ENCODE assay signal across 10 cellular contexts in genomic region chr20:32764000-32764960, GRCh38. TPM values are rescaled to one million over a fixed set of nuclear protein-coding genes. Genes with fewer than 3 reads are reported as not detected.
A peak's percentile ranks its signal among the peaks of the same experiment; 100 is the strongest.
DNase-seq lines count a peak whose midpoint lies in the region; ATAC-seq and TF ChIP-seq lines count a peak whose summit lies in the region.
"Had no signal": no experiment of that assay in that cellular context is flagged by ENCODE, and none has a peak within 500 bp of the region (broad histone marks: within the 10 kb centered on the region; RNA-seq: fewer than 3 reads in every experiment).

No MANE protein-coding gene starts in this region.

- peak overlapping the region; percentile 100 for H3K4me3 Mint-ChIP-seq in Caco-2 (ENCODE audit: unreplicated experiment)
- peak overlapping the region; percentile 93 to 97 (median 95) for H3K4me3 Mint-ChIP-seq in brain
- peak overlapping the region; percentile 70 for H3K4me3 Mint-ChIP-seq in natural killer cell

- no peak for ATAC-seq in natural killer cell
- ATAC-seq in HG02852 (IDR thresholded peaks at IDR 0.05; ENCODE audit: unreplicated experiment): no peak
- ATAC-seq: activated CD4-positive, CD25-positive, alpha-beta regulatory T cell treated with anti-CD3 and anti-CD28 coated beads, Interleukin-2, amount 50 U/mL, for 24 hours had no signal

- H3K4me1 ChIP-seq in Caco-2: peaks cover 25% of the 10 kb centered on the region

- no peaks in the 10 kb centered on the region for H3K36me3 ChIP-seq in Caco-2 (ENCODE audit: control insufficient read depth, insufficient read depth, low read length)
- H3K36me3 ChIP-seq: tibial artery had no signal

- no peaks in the 10 kb centered on the region for H3K27me3 Mint-ChIP-seq in Caco-2 (ENCODE audit: insufficient read depth, unreplicated experiment)
- peaks cover 5% of the 10 kb centered on the region for H3K27me3 Mint-ChIP-seq in brain
- H3K27me3 Mint-ChIP-seq in natural killer cell (ENCODE audit: low read depth in 2 of 2): peaks cover 0 to 2% of the 10 kb centered on the region in 2 donors

- TF ChIP-seq CTCF in Caco-2 (IDR thresholded peaks at IDR 0.05; ENCODE audit: insufficient read depth in 1 of 2, low read depth in 1 of 2, low read length in 1 of 2, severe bottlenecking in 1 of 2, unreplicated experiment in 1 of 2): no peak
- no peak for TF ChIP-seq CTCF in HFF-Myc (IDR thresholded peaks at IDR 0.05; ENCODE audit: low read depth, low read length, missing control alignments)
- no peak for TF ChIP-seq CTCF in brain (conservative IDR thresholded peaks at IDR 0.05)
- TF ChIP-seq CTCF in natural killer cell (IDR thresholded peaks at IDR 0.05): no peak
- no peak for TF ChIP-seq CTCF in GM20000 (IDR thresholded peaks at IDR 0.05; ENCODE audit: extremely low read depth, missing control alignments)

- H3K9me3 ChIP-seq in Caco-2: no peaks in the 10 kb centered on the region
- H3K9me3 ChIP-seq: tibial artery had no signal

- H3K4me1 Mint-ChIP-seq in Caco-2 (ENCODE audit: low read depth, unreplicated experiment): peaks cover 41% of the 10 kb centered on the region
- peaks cover 21% of the 10 kb centered on the region for H3K4me1 Mint-ChIP-seq in brain
- H3K4me1 Mint-ChIP-seq in natural killer cell: peaks cover 7 to 20% of the 10 kb centered on the region in 2 donors

- no peaks in the 10 kb centered on the region for H3K9me3 Mint-ChIP-seq in Caco-2 (ENCODE audit: unreplicated experiment)
- no peaks in the 10 kb centered on the region for H3K9me3 Mint-ChIP-seq in brain
- H3K9me3 Mint-ChIP-seq in natural killer cell: no peaks in the 10 kb centered on the region

- H3K36me3 Mint-ChIP-seq in Caco-2 (ENCODE audit: insufficient read depth, unreplicated experiment) (peaks cover 62% of the 10 kb centered on the region), brain (no peaks in the 10 kb centered on the region), natural killer cell (no peaks in the 10 kb centered on the region)

- intact Hi-C loops in Caco-2 (cut with micrococcal nuclease; ENCODE audit: unreplicated experiment): loop anchor here (1.0 to 5.0 kb wide), 2 partner anchors 14 to 77 kb away; no protein-coding TSS in a partner anchor
- intact Hi-C loops in natural killer cell (cut with micrococcal nuclease): loop anchor here (2.0 kb wide), 1 partner anchor 21 kb away; the partner anchor contains the start of gene COMMD7

- H3K27ac Mint-ChIP-seq in Caco-2 (ENCODE audit: unreplicated experiment): peak overlapping the region; percentile 93
- H3K27ac Mint-ChIP-seq in brain: peak overlapping the region; percentile 12 to 74 (median 30)
- H3K27ac Mint-ChIP-seq in natural killer cell: no peak overlapping the region

- H3K4me3 ChIP-seq in Caco-2 (ENCODE audit: low read depth, low read length) (peak overlapping the region; percentile 87), HFF-Myc (replicated peaks; ENCODE audit: low read depth, low read length) (peak overlapping the region; percentile 59)

- DNase-seq in Caco-2: no peak
- no peak for DNase-seq in HFF-Myc (ENCODE audit: extremely low read depth, low read depth)
- DNase-seq in natural killer cell: no peak
- no peak for DNase-seq in effector CD4-positive, alpha-beta T cell
- no peak for DNase-seq in GM20000 (ENCODE audit: low spot score)
- DNase-seq: stimulated activated CD4-positive, alpha-beta T cell treated with anti-CD3 and anti-CD28 coated beads, Interleukin-2, amount 100 ng/mL, for 48 hours; tibial artery had no signal

- CTCF ChIA-PET in Caco-2 (lab: Charles Lee): interaction anchor here (0.5 to 3.7 kb wide), 7 partner anchors 14 to 507 kb away, joined by 3 to 53 read pairs (median 10); partner anchors contain the start of gene COMMD7

- BruUV-seq in Caco-2 (replicated peaks; lab: Mats Ljungman, UMichigan): TSS peak; percentile 40

- H3K27me3 ChIP-seq in Caco-2 (replicated peaks; ENCODE audit: control insufficient read depth, insufficient read depth, low read length): no peaks in the 10 kb centered on the region
- H3K27me3 ChIP-seq: tibial artery had no signal

- POLR2A ChIA-PET in Caco-2 (lab: Charles Lee): interaction anchor here (0.6 to 3.2 kb wide), 6 partner anchors 14 to 228 kb away, joined by 3 to 51 read pairs (median 8); partner anchors contain the start of gene COMMD7

RNA-seq across cellular contexts. Expression of gene DNMT3B, which starts 2.1 kb away (rescaled TPM):
- total RNA-seq in Caco-2 (2022) (95.5 and 105 TPM in 2 replicates), natural killer cell (under 1 TPM; 0.42 to 0.68 (median 0.43) TPM)
- polyA plus RNA-seq in brain (ENCODE audit: insufficient read depth, low read depth, low replicate concordance): 8.7 TPM

RNA-seq across cellular contexts. Expression of gene COMMD7, which starts 21.0 kb away (rescaled TPM):
- 142 and 160 TPM in 2 replicates for total RNA-seq in Caco-2 (2022)
- 90.0 TPM for polyA plus RNA-seq in brain (ENCODE audit: insufficient read depth, low read depth, low replicate concordance)
- total RNA-seq in natural killer cell: 10 to 100 TPM; 56.7 to 72.1 (median 68.1) TPM

RNA-seq across cellular contexts. Expression of gene MAPRE1, which starts 55.5 kb away (rescaled TPM):
- total RNA-seq in Caco-2 (2022): 321 and 336 TPM in 2 replicates
- polyA plus RNA-seq in brain (ENCODE audit: insufficient read depth, low read depth, low replicate concordance): 235 TPM
- 100 to 1,000 TPM; 133 to 139 (median 137) TPM for total RNA-seq in natural killer cell

Comparison
In these comparisons a context has a peak if more than half of its experiments do, and no peak if none do; other contexts are left out.
1. H3K27ac Mint-ChIP-seq: peak in Caco-2 (single experiment) and brain (5 of 5); none in natural killer cell (0 of 2).
2. RNA of gene DNMT3B, which starts 2.1 kb away (total RNA-seq): 95.5 to 105 TPM in Caco-2; 0.42 to 0.68 TPM in natural killer cell; every median in the first group is over 10 times any median in the second.
3. Peak in every context shown above with its lines, with median percentiles within 50 percentile points of each other: H3K4me3 Mint-ChIP-seq.